Comparison of ENCODE assay signal across 8 cellular contexts in genomic region chr2:216497808-216498366, GRCh38. TPM values are rescaled to one million over a fixed set of nuclear protein-coding genes. Genes with fewer than 3 reads are reported as not detected.
DNase-seq lines count a peak whose midpoint lies in the region; ATAC-seq and TF ChIP-seq lines count a peak whose summit lies in the region.

No MANE protein-coding gene starts in this region.

- H3K36me3 Mint-ChIP-seq in CD14-positive monocyte (peaks cover 32 to 40% of the 10 kb centered on the region in 2 donors), neural crest cell (ENCODE audit: low read depth) (peaks cover 36% of the 10 kb centered on the region)

- intact Hi-C loops in CD14-positive monocyte (cut with micrococcal nuclease) = loop anchor here (1.0 to 5.0 kb wide), 2 partner anchors 86 kb away; partner anchors contain the start of gene SMARCAL1 (in 2 of the 2)

- H3K27me3 ChIP-seq in endocrine pancreas (ENCODE audit: control insufficient read depth, insufficient read depth, low read length) = no peaks in the 10 kb centered on the region

- no peak for ATAC-seq in GM18868 (IDR thresholded peaks at IDR 0.05; ENCODE audit: unreplicated experiment)

- H3K4me1 Mint-ChIP-seq in CD14-positive monocyte = peaks cover 61% of the 10 kb centered on the region
- peaks cover 51% of the 10 kb centered on the region for H3K4me1 Mint-ChIP-seq in neural crest cell

- H3K36me3 ChIP-seq in endocrine pancreas (ENCODE audit: control insufficient read depth, insufficient read depth, low read length) = no peaks in the 10 kb centered on the region

- TF ChIP-seq CTCF in CD14-positive monocyte (IDR thresholded peaks at IDR 0.05) = no peak
- no peak for TF ChIP-seq CTCF in neural crest cell (conservative IDR thresholded peaks at IDR 0.05)

- peak overlapping the region; percentile 42 for H3K9ac ChIP-seq in endocrine pancreas (ENCODE audit: control insufficient read depth, insufficient read depth, low read length)

- H3K4me3 ChIP-seq in endocrine pancreas (ENCODE audit: control insufficient read depth, insufficient read depth, low read length) = peak overlapping the region; percentile 96

- H3K4me3 Mint-ChIP-seq in CD14-positive monocyte = peak overlapping the region; percentile 95 to 96
- peak overlapping the region; percentile 99 for H3K4me3 Mint-ChIP-seq in neural crest cell

- DNase-seq in CD14-positive monocyte (ENCODE audit: low spot score) = no peak
- DNase-seq in OCI-M1 (lab: John Stamatoyannopoulos, UW) = peak; percentile 64
- no peak for DNase-seq in neural crest cell (ENCODE audit: low read depth, low spot score)
- no peak for DNase-seq in SHP77 (lab: John Stamatoyannopoulos, UW)
- DNase-seq in NCI-H1930 (lab: John Stamatoyannopoulos, UW) = no peak
- no peak for DNase-seq in effector CD8-positive, alpha-beta T cell (lab: John Stamatoyannopoulos, UW)

- no peaks in the 10 kb centered on the region for H3K9me3 ChIP-seq in endocrine pancreas (ENCODE audit: control insufficient read depth, low read length)

- peaks cover 15% of the 10 kb centered on the region for H3K4me1 ChIP-seq in endocrine pancreas (ENCODE audit: control insufficient read depth, insufficient read depth, low read length)

- peak overlapping the region; percentile 93 to 97 (median 94) for H3K27ac Mint-ChIP-seq in CD14-positive monocyte
- peak overlapping the region; percentile 99 for H3K27ac Mint-ChIP-seq in neural crest cell (ENCODE audit: unreplicated experiment)

- no peaks in the 10 kb centered on the region for H3K27me3 Mint-ChIP-seq in CD14-positive monocyte (ENCODE audit: low read depth in 3 of 3)
- H3K27me3 Mint-ChIP-seq in neural crest cell (ENCODE audit: low read depth) = no peaks in the 10 kb centered on the region

- H3K9me3 Mint-ChIP-seq in CD14-positive monocyte = no peaks in the 10 kb centered on the region
- no peaks in the 10 kb centered on the region for H3K9me3 Mint-ChIP-seq in neural crest cell

RNA-seq across cellular contexts. Expression of gene RPL37A, which starts 0.8 kb away (rescaled TPM):
- polyA plus RNA-seq in CD14-positive monocyte = 1,000 to 10,000 TPM; 1,504 to 1,597 TPM
- total RNA-seq in neural crest cell = 3,339 and 3,393 TPM in 2 replicates
